In the genomic region with DNA sequence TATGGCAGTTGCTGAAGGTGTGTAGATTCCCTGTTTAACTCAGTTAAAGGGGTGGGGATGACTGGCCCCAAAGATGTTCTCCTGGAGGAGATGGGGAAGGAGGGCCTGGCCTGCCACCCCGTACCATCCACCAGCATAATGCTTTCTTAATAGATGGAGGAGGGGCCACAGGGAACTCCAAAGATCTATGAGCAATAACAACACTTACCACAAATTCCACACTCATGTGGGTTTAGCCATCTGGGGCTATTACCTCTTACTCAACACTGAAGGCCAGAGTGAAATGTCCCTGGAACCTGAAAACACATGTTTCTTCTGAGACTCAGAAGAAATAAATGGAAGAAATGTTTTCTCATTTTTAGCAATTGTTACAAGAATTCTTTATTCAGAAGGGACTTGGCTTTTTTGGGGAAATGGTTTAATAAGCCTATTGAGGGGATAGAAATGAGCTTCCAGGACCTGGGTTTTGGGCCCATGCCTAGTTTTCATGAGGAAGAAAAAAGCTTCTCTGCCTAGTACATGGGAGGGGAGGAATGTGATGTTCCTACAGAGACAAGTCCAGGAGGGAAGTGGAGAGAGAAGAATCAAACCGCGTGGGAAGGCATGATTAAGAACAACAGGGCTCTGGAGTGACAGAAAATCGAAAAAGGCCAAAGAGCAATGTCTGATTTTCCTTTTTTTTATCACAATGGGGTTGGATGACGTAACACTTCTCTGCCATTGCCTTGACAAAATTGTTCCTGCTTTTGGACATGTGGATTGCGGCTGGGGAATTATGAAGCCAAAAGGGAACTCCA, we compare ENCODE assay signal across 13 cellular contexts.
A peak's percentile ranks its signal among the peaks of the same experiment; 100 is the strongest.
DNase-seq lines count a peak whose midpoint lies in the region; ATAC-seq and TF ChIP-seq lines count a peak whose summit lies in the region.
"Had no signal": no experiment of that assay in that cellular context is flagged by ENCODE, and none has a peak within 500 bp of the region (broad histone marks: within the 10 kb centered on the region; RNA-seq: fewer than 3 reads in every experiment).

No MANE protein-coding gene starts in this region.

- H3K79me2 ChIP-seq in Karpas-422 (ENCODE audit: low read length) = no peaks in the 10 kb centered on the region

- no peaks in the 10 kb centered on the region for H4K20me1 ChIP-seq in Karpas-422 (ENCODE audit: insufficient read depth, low read depth, low read length)

- H3K27ac ChIP-seq in Karpas-422 (ENCODE audit: low read length) (no peak overlapping the region), psoas muscle (no peak overlapping the region), prostate gland (no peak overlapping the region)

- H3K27me3 ChIP-seq in Karpas-422 (ENCODE audit: low read length) (no peaks in the 10 kb centered on the region), psoas muscle (ENCODE audit: insufficient read depth in 3 of 3, low read length in 2 of 3) (no peaks in the 10 kb centered on the region), prostate gland (replicated peaks; ENCODE audit: insufficient read depth) (no peaks in the 10 kb centered on the region)

- H3K9ac ChIP-seq in Karpas-422 (ENCODE audit: low read length) = no peak overlapping the region

- TF ChIP-seq CTCF in psoas muscle (IDR thresholded peaks at IDR 0.05) = no peak
- TF ChIP-seq CTCF in prostate gland (IDR thresholded peaks at IDR 0.05) = no peak

- no peak overlapping the region for H3K4me3 ChIP-seq in Karpas-422 (ENCODE audit: low read length)
- H3K4me3 ChIP-seq in psoas muscle = no peak overlapping the region
- no peak overlapping the region for H3K4me3 ChIP-seq in prostate gland

- H3K4me2 ChIP-seq in Karpas-422 (ENCODE audit: low read depth, low read length, poor library complexity, severe bottlenecking) = no peak overlapping the region

- intact Hi-C loops in psoas muscle (cut with DNase I) (no loop called here), prostate gland (cut with DNase I) (no loop called here)

- H3K36me3 ChIP-seq in Karpas-422 (ENCODE audit: insufficient read depth, low read length) (no peaks in the 10 kb centered on the region), psoas muscle (ENCODE audit: insufficient read depth in 1 of 2, low read depth in 1 of 2) (no peaks in the 10 kb centered on the region), prostate gland (no peaks in the 10 kb centered on the region)

- H3K9me2 ChIP-seq in Karpas-422 (replicated peaks; ENCODE audit: insufficient read depth, low read length) = no peaks in the 10 kb centered on the region

- no peak overlapping the region for H2AFZ ChIP-seq in Karpas-422 (ENCODE audit: low read length)

- H3K4me1 ChIP-seq in Karpas-422 (ENCODE audit: low read length) (no peaks in the 10 kb centered on the region), psoas muscle (no peaks in the 10 kb centered on the region), prostate gland (replicated peaks) (no peaks in the 10 kb centered on the region)

- WGBS in psoas muscle, 3 donors = 80 to 85% (median 83%) methylated on average over 6 of the region's 6 CpGs
- WGBS in prostate gland = 83% methylated on average over 6 of the region's 6 CpGs

- no peak for TF ChIP-seq POLR2A in prostate gland (IDR thresholded peaks at IDR 0.05)

- DNase-seq in EH (ENCODE audit: low read depth) = peak; percentile 86
- DNase-seq in Karpas-422 = peak; percentile 29
- DNase-seq in epidermal melanocyte (ENCODE audit: insufficient read length, low spot score) = peak; percentile 77
- peak in 1 of 2 donors; percentile 29 for DNase-seq in psoas muscle
- DNase-seq in prostate gland (ENCODE audit: low spot score) = no peak
- no peak for DNase-seq in stimulated activated CD4-positive, alpha-beta T cell treated with anti-CD3 and anti-CD28 coated beads, Interleukin-4, amount 100 ng/mL, for 24 hours
- DNase-seq: activated naive CD4-positive, alpha-beta T cell treated with anti-CD3 and anti-CD28 coated beads, Interleukin-2, amount 50 U/mL, for 16 hours; GDM1; NCI-H1694 treated with DMSO at 0.1 percent for 48 hours; stimulated activated CD4-positive, alpha-beta T cell treated with anti-CD3 and anti-CD28 coated beads, Interleukin-4, amount 100 ng/mL, for 4 hours; stimulated activated naive B cell treated with anti-CD40 and anti-IgM and Interleukin-4, amounts not matched to agents 10 μg/mL and 1 μg/mL and 100 μg/mL, for 72 hours had no signal

- H3K9me3 ChIP-seq in Karpas-422 (ENCODE audit: low read length) (no peaks in the 10 kb centered on the region), psoas muscle (no peaks in the 10 kb centered on the region), prostate gland (no peaks in the 10 kb centered on the region)

- ATAC-seq in psoas muscle (peak in 3 of 4 donors; percentile 53 to 70 (median 57)), HG02623 (IDR thresholded peaks at IDR 0.05; ENCODE audit: unreplicated experiment) (no peak), HG02588 (IDR thresholded peaks at IDR 0.05; ENCODE audit: unreplicated experiment) (no peak)
- ATAC-seq: stimulated activated naive B cell treated with anti-CD40 and anti-IgM and Interleukin-4, amounts not matched to agents 10 μg/mL and 1 μg/mL and 100 μg/mL, for 72 hours had no signal

Comparison
In these comparisons a context has a peak if more than half of its experiments do, and no peak if none do; other contexts are left out.
1. DNase-seq: peak in EH (single experiment), Karpas-422 (single experiment) and epidermal melanocyte (single experiment); none in prostate gland (single experiment) and stimulated activated CD4-positive, alpha-beta T cell treated with anti-CD3 and anti-CD28 coated beads, Interleukin-4, amount 100 ng/mL, for 24 hours (single experiment).
2. ATAC-seq: peak in psoas muscle (3 of 4); none in HG02623 (single experiment) and HG02588 (single experiment).